8 cellular contexts compared by ENCODE assay signal in the genomic region with DNA sequence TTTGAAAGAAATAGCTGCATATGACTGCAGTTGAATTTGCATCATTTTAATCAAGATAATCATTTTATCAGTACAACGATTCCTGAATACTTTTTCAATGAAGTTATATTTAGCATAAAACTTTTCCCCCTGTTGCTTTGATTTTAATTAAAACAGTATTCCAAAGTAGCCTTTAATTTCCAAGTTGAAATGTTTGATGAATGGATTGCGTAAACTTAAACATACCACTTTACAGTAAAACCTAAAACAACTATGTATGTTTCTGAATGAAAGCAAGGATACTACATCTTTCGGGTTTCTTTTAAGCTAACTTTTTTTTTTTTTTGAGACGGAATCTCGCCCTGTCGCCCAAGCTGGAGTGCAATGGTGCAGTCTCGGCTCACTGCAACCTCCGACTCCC. TPM values are rescaled to one million over a fixed set of nuclear protein-coding genes. Genes with fewer than 3 reads are reported as not detected.
DNase-seq lines count a peak whose midpoint lies in the region; FAIRE-seq and TF ChIP-seq lines count a peak whose summit lies in the region.

No MANE protein-coding gene starts in this region.

- no peaks in the 10 kb centered on the region for H3K27me3 ChIP-seq in BE2C
- no peaks in the 10 kb centered on the region for H3K27me3 ChIP-seq in duodenal mucosa (ENCODE audit: control insufficient read depth in 1 of 2, insufficient read depth in 2 of 2, low read length in 2 of 2)

- FAIRE-seq in RCC 7860 (lab: Jason Lieb, UNC), result no peak

- peak overlapping the region; percentile 99 to 100 (median 99) for H3K4me3 Mint-ChIP-seq in nephron

- H3K9me3 Mint-ChIP-seq in nephron, result no peaks in the 10 kb centered on the region

- no peaks in the 10 kb centered on the region for H3K27me3 Mint-ChIP-seq in nephron (ENCODE audit: low read depth)

- H3K4me1 Mint-ChIP-seq in nephron, result peaks cover 14% of the 10 kb centered on the region

- H3K27ac Mint-ChIP-seq in nephron, result peak overlapping the region in 2 of 3 experiments; percentile 84 to 99

- H3K36me3 ChIP-seq in BE2C (no peaks in the 10 kb centered on the region), duodenal mucosa (ENCODE audit: control insufficient read depth in 1 of 2, insufficient read depth in 2 of 2, low read length in 2 of 2) (no peaks in the 10 kb centered on the region)

- no peak overlapping the region for H3K27ac ChIP-seq in duodenal mucosa (ENCODE audit: low read depth, low read length)

- no peaks in the 10 kb centered on the region for H3K9me3 ChIP-seq in BE2C
- no peaks in the 10 kb centered on the region for H3K9me3 ChIP-seq in duodenal mucosa (ENCODE audit: control insufficient read depth in 1 of 2, low read length in 2 of 2)

- peak overlapping the region; percentile 75 for H3K4me3 ChIP-seq in BE2C (ENCODE audit: low read depth, low read length)
- peak overlapping the region; percentile 75 for H3K4me3 ChIP-seq in LNCaP clone FGC (ENCODE audit: low read depth, low read length)
- peak overlapping the region; percentile 81 to 93 for H3K4me3 ChIP-seq in duodenal mucosa (ENCODE audit: low read depth in 1 of 2, low read length in 2 of 2)

- DNase-seq in BE2C, result no peak
- no peak for DNase-seq in LNCaP clone FGC (ENCODE audit: low read depth)
- no peak for DNase-seq in RCC 7860 (ENCODE audit: low spot score)
- DNase-seq in occipital lobe (lab: John Stamatoyannopoulos, UW), result no peak
- DNase-seq in RPMI8226, result no peak
- DNase-seq in AML-193 (lab: John Stamatoyannopoulos, UW), result no peak

- no peaks in the 10 kb centered on the region for H3K36me3 Mint-ChIP-seq in nephron (ENCODE audit: low read depth)

- H3K4me1 ChIP-seq in BE2C (no peaks in the 10 kb centered on the region), duodenal mucosa (ENCODE audit: control insufficient read depth in 1 of 2, insufficient read depth in 2 of 2, low read length in 2 of 2) (peaks cover 13 to 21% of the 10 kb centered on the region in 2 donors)

- TF ChIP-seq CTCF in BE2C (IDR thresholded peaks at IDR 0.05; ENCODE audit: low read depth, low read length) (no peak), LNCaP clone FGC (IDR thresholded peaks at IDR 0.05; ENCODE audit: control insufficient read depth, extremely low read depth, insufficient read depth) (no peak), nephron (IDR thresholded peaks at IDR 0.05; ENCODE audit: unreplicated experiment in 3 of 3) (no peak)

- H3K9ac ChIP-seq in duodenal mucosa (ENCODE audit: low read depth in 1 of 2, low read length in 2 of 2), result peak overlapping the region; percentile 76 to 78

RNA-seq across cellular contexts. Expression of a gene that starts 1.4 kb away (rescaled TPM):
- polyA plus RNA-seq in BE2C (2012; ENCODE audit: insufficient read depth, insufficient read length, low read depth), result 3.9 TPM
- total RNA-seq in occipital lobe, result 240 TPM

RNA-seq across cellular contexts. Expression of a gene that starts 25.1 kb away (rescaled TPM):
- polyA plus RNA-seq in BE2C (2012; ENCODE audit: insufficient read depth, insufficient read length, low read depth), result 99.9 TPM
- total RNA-seq in occipital lobe, result 58.8 TPM

RNA-seq across cellular contexts. Expression of a gene that starts 53.9 kb away (rescaled TPM):
- polyA plus RNA-seq in BE2C (2012; ENCODE audit: insufficient read depth, insufficient read length, low read depth), result 34.4 TPM
- 79.1 TPM for total RNA-seq in occipital lobe
